In the genomic region with DNA sequence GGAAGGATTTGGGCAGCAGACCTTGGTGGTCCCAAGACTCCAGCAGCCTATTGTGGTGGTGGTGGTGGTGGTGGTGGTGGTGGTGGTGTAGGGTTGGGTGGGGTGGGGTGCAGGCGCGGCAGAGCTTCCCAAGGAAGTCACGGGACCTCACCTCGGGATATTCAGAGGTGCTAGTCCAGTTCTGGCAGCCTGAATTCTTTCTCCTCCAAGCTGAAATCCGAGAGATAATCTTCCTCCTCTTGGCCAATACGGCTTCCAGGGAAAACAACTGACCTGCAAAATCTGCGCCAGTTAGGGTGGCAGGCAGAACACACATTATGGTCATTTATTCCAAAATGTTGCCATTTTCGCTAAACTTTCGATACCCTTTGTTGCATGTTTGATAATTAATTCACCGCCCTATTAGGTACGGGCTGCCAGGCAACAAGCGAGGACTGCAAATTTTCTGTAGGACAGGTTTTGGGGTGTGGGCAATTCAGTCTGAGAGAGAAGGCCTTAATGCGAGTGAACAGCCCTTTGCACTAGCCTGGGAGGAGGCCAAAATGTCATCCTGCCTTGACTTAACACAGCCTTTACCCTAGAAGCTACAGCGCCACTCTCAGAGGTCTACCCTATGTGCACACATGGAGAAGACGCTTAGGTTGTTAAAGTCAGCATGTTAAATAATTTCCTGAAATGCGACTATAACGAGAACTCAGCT, we compare ENCODE assay signal across 16 cellular contexts. TPM values are rescaled to one million over a fixed set of nuclear protein-coding genes. Genes with fewer than 3 reads are reported as not detected.
"Had no signal": no experiment of that assay in that cellular context is flagged by ENCODE, and none has a peak within 500 bp of the region (broad histone marks: within the 10 kb centered on the region; RNA-seq: fewer than 3 reads in every experiment).

No MANE protein-coding gene starts in this region.

- H3K4me1 ChIP-seq: pancreas had no signal

- H3K27ac ChIP-seq: lower lobe of right lung, pancreas, right atrium auricular region, upper lobe of left lung had no signal

- DNase-seq: activated B cell treated with CpG ODN at 0.5 μM for 24 hours; activated CD4-positive, alpha-beta T cell treated with anti-CD3 and anti-CD28 coated beads, Interleukin-2, amount 10 ng/mL, durations not matched to agents 7 days and 5 days; activated CD8-positive, alpha-beta memory T cell treated with anti-CD3 and anti-CD28 coated beads for 24 hours; activated T-cell treated with anti-CD3 and anti-CD28 coated beads for 4 hours; amniotic stem cell; midbrain; naive B cell; stimulated activated naive CD4-positive, alpha-beta T cell; T-helper 1 cell had no signal

- FAIRE-seq: bronchial epithelial cell, pancreas had no signal

- H3K9me3 ChIP-seq: lower lobe of right lung, pancreas, right atrium auricular region, SK-N-SH, upper lobe of left lung had no signal

- H3K36me3 ChIP-seq: lower lobe of right lung, pancreas, right atrium auricular region, upper lobe of left lung had no signal

- H3K27me3 ChIP-seq: right atrium auricular region had no signal

- H3K9ac ChIP-seq: SK-N-SH had no signal

RNA-seq across cellular contexts. Expression of a gene that starts 37.5 kb away (rescaled TPM):
- total RNA-seq: activated CD4-positive, alpha-beta T cell treated with anti-CD3 and anti-CD28 coated beads, Interleukin-2, amount 10 ng/mL, durations not matched to agents 7 days and 5 days; activated T-helper 2 cell treated with anti-CD3 and anti-CD28 coated beads, Interferon-gamma antibody, Interleukin-2, Interleukin-4, amounts not matched to agents 10 μg/mL and 5 μg/mL and 100 μg/mL, durations not matched to agents 14 hours and 24 hours and 36 hours; bronchial epithelial cell had no signal
